2 cellular contexts compared by ENCODE assay signal in genomic region chr2:54667726-54668650, GRCh38.
TF ChIP-seq lines count a peak whose summit lies in the region.

No MANE protein-coding gene starts in this region.

TF ChIP-seq in IMR-90, 13 proteins besides CTCF, POLR2A, EP300 and RAD21:
- TF ChIP-seq, protein P1, sequence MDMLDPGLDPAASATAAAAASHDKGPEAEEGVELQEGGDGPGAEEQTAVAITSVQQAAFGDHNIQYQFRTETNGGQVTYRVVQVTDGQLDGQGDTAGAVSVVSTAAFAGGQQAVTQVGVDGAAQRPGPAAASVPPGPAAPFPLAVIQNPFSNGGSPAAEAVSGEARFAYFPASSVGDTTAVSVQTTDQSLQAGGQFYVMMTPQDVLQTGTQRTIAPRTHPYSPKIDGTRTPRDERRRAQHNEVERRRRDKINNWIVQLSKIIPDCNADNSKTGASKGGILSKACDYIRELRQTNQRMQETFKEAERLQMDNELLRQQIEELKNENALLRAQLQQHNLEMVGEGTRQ (IDR thresholded peaks at IDR 0.05; ENCODE audit: low read depth, low read length): no peak
- TF ChIP-seq FOS (IDR thresholded peaks at IDR 0.05; ENCODE audit: low read depth, low read length) (no peak), MXI1 (IDR thresholded peaks at IDR 0.05; ENCODE audit: borderline replicate concordance, low read depth, low read length) (no peak), BHLHE40 (IDR thresholded peaks at IDR 0.05; ENCODE audit: low read depth, low read length) (no peak)

TF ChIP-seq in GM12878, 131 proteins besides CTCF, POLR2A, EP300 and RAD21:
- TF ChIP-seq RBBP5 (conservative IDR thresholded peaks at IDR 0.05): no peak
- TF ChIP-seq ZBTB33 (IDR thresholded peaks at IDR 0.05): no peak
- no peak for TF ChIP-seq YY1 (IDR thresholded peaks at IDR 0.05; ENCODE audit: low read depth, low read length)
- no peak for TF ChIP-seq NR2C2 (IDR thresholded peaks at IDR 0.05; ENCODE audit: borderline replicate concordance, control insufficient read depth, insufficient read length, low read depth)
- TF ChIP-seq, protein P2, sequence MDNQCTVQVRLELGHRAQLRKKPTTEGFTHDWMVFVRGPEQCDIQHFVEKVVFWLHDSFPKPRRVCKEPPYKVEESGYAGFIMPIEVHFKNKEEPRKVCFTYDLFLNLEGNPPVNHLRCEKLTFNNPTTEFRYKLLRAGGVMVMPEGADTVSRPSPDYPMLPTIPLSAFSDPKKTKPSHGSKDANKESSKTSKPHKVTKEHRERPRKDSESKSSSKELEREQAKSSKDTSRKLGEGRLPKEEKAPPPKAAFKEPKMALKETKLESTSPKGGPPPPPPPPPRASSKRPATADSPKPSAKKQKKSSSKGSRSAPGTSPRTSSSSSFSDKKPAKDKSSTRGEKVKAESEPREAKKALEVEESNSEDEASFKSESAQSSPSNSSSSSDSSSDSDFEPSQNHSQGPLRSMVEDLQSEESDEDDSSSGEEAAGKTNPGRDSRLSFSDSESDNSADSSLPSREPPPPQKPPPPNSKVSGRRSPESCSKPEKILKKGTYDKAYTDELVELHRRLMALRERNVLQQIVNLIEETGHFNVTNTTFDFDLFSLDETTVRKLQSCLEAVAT (IDR thresholded peaks at IDR 0.05): no peak
- TF ChIP-seq EZH2 (IDR thresholded peaks at IDR 0.05; ENCODE audit: borderline replicate concordance, control insufficient read depth, low read depth, low read length): no peak
- no peak for TF ChIP-seq ZNF217 (IDR thresholded peaks at IDR 0.05)
- no peak for TF ChIP-seq MTA3 (IDR thresholded peaks at IDR 0.05; ENCODE audit: borderline replicate concordance, low read length)
- TF ChIP-seq, protein P3, sequence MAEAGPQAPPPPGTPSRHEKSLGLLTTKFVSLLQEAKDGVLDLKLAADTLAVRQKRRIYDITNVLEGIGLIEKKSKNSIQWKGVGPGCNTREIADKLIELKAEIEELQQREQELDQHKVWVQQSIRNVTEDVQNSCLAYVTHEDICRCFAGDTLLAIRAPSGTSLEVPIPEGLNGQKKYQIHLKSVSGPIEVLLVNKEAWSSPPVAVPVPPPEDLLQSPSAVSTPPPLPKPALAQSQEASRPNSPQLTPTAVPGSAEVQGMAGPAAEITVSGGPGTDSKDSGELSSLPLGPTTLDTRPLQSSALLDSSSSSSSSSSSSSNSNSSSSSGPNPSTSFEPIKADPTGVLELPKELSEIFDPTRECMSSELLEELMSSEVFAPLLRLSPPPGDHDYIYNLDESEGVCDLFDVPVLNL (IDR thresholded peaks at IDR 0.05; ENCODE audit: low read depth, low read length): no peak
- no peak for TF ChIP-seq SRF (IDR thresholded peaks at IDR 0.05; ENCODE audit: low read depth in 2 of 2, low read length in 2 of 2)
- no peak for TF ChIP-seq RFX5 (IDR thresholded peaks at IDR 0.05; ENCODE audit: low read depth, low read length)
- TF ChIP-seq, protein P4, sequence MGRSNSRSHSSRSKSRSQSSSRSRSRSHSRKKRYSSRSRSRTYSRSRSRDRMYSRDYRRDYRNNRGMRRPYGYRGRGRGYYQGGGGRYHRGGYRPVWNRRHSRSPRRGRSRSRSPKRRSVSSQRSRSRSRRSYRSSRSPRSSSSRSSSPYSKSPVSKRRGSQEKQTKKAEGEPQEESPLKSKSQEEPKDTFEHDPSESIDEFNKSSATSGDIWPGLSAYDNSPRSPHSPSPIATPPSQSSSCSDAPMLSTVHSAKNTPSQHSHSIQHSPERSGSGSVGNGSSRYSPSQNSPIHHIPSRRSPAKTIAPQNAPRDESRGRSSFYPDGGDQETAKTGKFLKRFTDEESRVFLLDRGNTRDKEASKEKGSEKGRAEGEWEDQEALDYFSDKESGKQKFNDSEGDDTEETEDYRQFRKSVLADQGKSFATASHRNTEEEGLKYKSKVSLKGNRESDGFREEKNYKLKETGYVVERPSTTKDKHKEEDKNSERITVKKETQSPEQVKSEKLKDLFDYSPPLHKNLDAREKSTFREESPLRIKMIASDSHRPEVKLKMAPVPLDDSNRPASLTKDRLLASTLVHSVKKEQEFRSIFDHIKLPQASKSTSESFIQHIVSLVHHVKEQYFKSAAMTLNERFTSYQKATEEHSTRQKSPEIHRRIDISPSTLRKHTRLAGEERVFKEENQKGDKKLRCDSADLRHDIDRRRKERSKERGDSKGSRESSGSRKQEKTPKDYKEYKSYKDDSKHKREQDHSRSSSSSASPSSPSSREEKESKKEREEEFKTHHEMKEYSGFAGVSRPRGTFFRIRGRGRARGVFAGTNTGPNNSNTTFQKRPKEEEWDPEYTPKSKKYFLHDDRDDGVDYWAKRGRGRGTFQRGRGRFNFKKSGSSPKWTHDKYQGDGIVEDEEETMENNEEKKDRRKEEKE (IDR thresholded peaks at IDR 0.05): no peak
- TF ChIP-seq NRF1 (conservative IDR thresholded peaks at IDR 0.05; ENCODE audit: low read depth, low read length): no peak
- TF ChIP-seq IKZF1 (conservative IDR thresholded peaks at IDR 0.05): no peak
- TF ChIP-seq TARDBP (IDR thresholded peaks at IDR 0.05; ENCODE audit: borderline replicate concordance): no peak
- TF ChIP-seq, protein P5, sequence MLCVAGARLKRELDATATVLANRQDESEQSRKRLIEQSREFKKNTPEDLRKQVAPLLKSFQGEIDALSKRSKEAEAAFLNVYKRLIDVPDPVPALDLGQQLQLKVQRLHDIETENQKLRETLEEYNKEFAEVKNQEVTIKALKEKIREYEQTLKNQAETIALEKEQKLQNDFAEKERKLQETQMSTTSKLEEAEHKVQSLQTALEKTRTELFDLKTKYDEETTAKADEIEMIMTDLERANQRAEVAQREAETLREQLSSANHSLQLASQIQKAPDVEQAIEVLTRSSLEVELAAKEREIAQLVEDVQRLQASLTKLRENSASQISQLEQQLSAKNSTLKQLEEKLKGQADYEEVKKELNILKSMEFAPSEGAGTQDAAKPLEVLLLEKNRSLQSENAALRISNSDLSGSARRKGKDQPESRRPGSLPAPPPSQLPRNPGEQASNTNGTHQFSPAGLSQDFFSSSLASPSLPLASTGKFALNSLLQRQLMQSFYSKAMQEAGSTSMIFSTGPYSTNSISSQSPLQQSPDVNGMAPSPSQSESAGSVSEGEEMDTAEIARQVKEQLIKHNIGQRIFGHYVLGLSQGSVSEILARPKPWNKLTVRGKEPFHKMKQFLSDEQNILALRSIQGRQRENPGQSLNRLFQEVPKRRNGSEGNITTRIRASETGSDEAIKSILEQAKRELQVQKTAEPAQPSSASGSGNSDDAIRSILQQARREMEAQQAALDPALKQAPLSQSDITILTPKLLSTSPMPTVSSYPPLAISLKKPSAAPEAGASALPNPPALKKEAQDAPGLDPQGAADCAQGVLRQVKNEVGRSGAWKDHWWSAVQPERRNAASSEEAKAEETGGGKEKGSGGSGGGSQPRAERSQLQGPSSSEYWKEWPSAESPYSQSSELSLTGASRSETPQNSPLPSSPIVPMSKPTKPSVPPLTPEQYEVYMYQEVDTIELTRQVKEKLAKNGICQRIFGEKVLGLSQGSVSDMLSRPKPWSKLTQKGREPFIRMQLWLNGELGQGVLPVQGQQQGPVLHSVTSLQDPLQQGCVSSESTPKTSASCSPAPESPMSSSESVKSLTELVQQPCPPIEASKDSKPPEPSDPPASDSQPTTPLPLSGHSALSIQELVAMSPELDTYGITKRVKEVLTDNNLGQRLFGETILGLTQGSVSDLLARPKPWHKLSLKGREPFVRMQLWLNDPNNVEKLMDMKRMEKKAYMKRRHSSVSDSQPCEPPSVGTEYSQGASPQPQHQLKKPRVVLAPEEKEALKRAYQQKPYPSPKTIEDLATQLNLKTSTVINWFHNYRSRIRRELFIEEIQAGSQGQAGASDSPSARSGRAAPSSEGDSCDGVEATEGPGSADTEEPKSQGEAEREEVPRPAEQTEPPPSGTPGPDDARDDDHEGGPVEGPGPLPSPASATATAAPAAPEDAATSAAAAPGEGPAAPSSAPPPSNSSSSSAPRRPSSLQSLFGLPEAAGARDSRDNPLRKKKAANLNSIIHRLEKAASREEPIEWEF (IDR thresholded peaks at IDR 0.05; ENCODE audit: insufficient replicate concordance, low read depth, low read length): no peak
- TF ChIP-seq SMC3 (IDR thresholded peaks at IDR 0.05; ENCODE audit: borderline replicate concordance, low read length): no peak
- TF ChIP-seq POLR2AphosphoS5 (IDR thresholded peaks at IDR 0.05; ENCODE audit: low read length): no peak
